In the genomic region with DNA sequence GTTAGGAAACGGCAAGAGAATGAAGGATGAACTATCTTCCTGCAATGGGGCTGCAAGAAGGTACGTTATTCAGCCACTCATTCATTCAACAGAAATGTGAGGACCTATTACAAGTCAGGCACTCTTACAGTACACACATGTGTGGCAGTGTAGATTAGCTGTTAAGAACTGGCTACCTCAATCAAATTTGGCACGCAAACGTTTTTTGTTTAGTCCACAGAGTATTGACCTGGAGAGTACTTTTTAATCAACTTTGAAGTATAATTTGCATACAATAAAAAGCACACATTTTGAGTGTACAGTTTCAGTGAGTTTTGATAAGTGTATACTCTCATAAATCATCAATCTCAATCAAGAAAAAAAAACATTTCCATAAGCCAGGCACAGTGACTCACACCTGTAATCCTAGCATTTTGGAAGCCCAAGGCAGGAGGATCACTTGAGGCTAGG, we compare ENCODE assay signal across 2 cellular contexts.
TF ChIP-seq lines count a peak whose summit lies in the region.

No MANE protein-coding gene starts in this region.

TF ChIP-seq in IMR-90, 13 proteins besides CTCF, POLR2A, EP300 and RAD21:
- TF ChIP-seq MAZ (IDR thresholded peaks at IDR 0.05; ENCODE audit: borderline replicate concordance, low read depth, low read length) (no peak), MAFK (IDR thresholded peaks at IDR 0.05; ENCODE audit: low read depth, low read length) (no peak), NFE2L2 (IDR thresholded peaks at IDR 0.05; ENCODE audit: low read depth, low read length) (no peak), CEBPB (IDR thresholded peaks at IDR 0.05; ENCODE audit: low read depth, low read length) (no peak), BHLHE40 (IDR thresholded peaks at IDR 0.05; ENCODE audit: low read depth, low read length) (no peak), MXI1 (IDR thresholded peaks at IDR 0.05; ENCODE audit: borderline replicate concordance, low read depth, low read length) (no peak), CHD1 (IDR thresholded peaks at IDR 0.05; ENCODE audit: low read depth, low read length) (no peak), SMC3 (IDR thresholded peaks at IDR 0.05; ENCODE audit: low read depth, low read length) (no peak), FOS (IDR thresholded peaks at IDR 0.05; ENCODE audit: low read depth, low read length) (no peak), RFX5 (IDR thresholded peaks at IDR 0.05; ENCODE audit: low read depth, low read length) (no peak), RCOR1 (IDR thresholded peaks at IDR 0.05; ENCODE audit: insufficient replicate concordance, low read length) (no peak)
- TF ChIP-seq, protein P1, sequence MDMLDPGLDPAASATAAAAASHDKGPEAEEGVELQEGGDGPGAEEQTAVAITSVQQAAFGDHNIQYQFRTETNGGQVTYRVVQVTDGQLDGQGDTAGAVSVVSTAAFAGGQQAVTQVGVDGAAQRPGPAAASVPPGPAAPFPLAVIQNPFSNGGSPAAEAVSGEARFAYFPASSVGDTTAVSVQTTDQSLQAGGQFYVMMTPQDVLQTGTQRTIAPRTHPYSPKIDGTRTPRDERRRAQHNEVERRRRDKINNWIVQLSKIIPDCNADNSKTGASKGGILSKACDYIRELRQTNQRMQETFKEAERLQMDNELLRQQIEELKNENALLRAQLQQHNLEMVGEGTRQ (IDR thresholded peaks at IDR 0.05; ENCODE audit: low read depth, low read length), result no peak
- TF ChIP-seq, protein P2, sequence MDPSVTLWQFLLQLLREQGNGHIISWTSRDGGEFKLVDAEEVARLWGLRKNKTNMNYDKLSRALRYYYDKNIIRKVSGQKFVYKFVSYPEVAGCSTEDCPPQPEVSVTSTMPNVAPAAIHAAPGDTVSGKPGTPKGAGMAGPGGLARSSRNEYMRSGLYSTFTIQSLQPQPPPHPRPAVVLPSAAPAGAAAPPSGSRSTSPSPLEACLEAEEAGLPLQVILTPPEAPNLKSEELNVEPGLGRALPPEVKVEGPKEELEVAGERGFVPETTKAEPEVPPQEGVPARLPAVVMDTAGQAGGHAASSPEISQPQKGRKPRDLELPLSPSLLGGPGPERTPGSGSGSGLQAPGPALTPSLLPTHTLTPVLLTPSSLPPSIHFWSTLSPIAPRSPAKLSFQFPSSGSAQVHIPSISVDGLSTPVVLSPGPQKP (IDR thresholded peaks at IDR 0.05; ENCODE audit: borderline replicate concordance, low read depth, low read length), result no peak

TF ChIP-seq in WTC11, 78 proteins besides CTCF, POLR2A, EP300 and RAD21:
- TF ChIP-seq NR2C2 (CRISPR knock-in tag; IDR thresholded peaks at IDR 0.05) (no peak), ZNF396 (CRISPR knock-in tag; IDR thresholded peaks at IDR 0.05; ENCODE audit: borderline replicate concordance) (no peak), PRRX2 (CRISPR knock-in tag; IDR thresholded peaks at IDR 0.05) (no peak), HMGA2 (CRISPR knock-in tag; IDR thresholded peaks at IDR 0.05) (no peak)
- TF ChIP-seq, protein P3, sequence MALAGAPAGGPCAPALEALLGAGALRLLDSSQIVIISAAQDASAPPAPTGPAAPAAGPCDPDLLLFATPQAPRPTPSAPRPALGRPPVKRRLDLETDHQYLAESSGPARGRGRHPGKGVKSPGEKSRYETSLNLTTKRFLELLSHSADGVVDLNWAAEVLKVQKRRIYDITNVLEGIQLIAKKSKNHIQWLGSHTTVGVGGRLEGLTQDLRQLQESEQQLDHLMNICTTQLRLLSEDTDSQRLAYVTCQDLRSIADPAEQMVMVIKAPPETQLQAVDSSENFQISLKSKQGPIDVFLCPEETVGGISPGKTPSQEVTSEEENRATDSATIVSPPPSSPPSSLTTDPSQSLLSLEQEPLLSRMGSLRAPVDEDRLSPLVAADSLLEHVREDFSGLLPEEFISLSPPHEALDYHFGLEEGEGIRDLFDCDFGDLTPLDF (CRISPR knock-in tag; IDR thresholded peaks at IDR 0.05), result no peak
